ENCODE assay signal across 8 cellular contexts in the genomic region with DNA sequence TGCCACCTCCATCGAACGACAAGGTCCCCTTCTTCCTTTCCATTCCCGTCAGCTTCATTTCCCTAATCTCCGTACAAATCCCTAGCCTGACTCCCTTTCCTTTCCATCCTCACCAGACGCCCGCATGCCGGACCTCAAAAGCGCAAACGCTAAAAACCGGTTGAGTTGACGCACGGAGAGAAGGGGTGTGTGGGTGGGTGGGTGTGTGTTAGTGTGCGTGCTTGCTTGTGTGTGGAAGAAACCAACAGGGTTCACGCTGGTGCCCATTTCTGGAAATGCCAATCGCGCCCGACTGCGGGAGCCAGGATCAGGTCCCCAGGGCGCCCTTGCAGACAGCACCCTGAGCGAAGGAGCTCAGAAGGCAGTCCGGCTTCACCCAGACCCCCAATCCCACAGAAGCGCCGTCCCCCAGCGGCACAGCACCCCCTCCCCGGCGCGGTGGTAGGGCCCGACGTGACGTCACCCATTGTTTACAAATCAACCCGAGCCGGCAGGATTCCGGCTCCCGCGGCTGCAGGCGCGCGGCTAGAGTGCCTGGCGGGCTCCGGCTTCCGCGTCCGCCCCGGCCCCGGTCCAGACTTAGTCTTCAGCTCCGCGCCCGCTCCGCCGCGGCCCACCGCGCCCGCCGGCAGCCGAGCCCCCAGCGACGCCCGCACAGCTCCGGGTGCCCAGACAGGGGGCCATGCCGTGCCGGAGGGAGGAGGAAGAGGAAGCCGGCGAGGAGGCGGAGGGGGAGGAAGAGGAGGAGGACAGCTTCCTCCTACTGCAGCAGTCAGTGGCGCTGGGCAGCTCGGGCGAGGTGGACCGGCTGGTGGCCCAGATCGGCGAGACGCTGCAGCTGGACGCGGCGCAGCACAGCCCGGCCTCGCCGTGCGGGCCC. TPM values are rescaled to one million over a fixed set of nuclear protein-coding genes. Genes with fewer than 3 reads are reported as not detected.
DNase-seq lines count a peak whose midpoint lies in the region; ATAC-seq and TF ChIP-seq lines count a peak whose summit lies in the region.

A gene with protein sequence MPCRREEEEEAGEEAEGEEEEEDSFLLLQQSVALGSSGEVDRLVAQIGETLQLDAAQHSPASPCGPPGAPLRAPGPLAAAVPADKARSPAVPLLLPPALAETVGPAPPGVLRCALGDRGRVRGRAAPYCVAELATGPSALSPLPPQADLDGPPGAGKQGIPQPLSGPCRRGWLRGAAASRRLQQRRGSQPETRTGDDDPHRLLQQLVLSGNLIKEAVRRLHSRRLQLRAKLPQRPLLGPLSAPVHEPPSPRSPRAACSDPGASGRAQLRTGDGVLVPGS (plus strand): TSS at position 500 of the 880 bp plus-strand sequence. CDS start 183 bp downstream, at position 683.

- H3K4me3 ChIP-seq in AG04450 (ENCODE audit: low read depth, low read length), result peak within 1 kb of the TSS; percentile 79

- H3K27ac ChIP-seq in AG04450 (ENCODE audit: low read depth, low read length) (peak within 1 kb of the TSS; percentile 98), layer of hippocampus (ENCODE audit: low read depth, low read length) (peak within 1 kb of the TSS; percentile 100)

- DNase-seq in AG04450 (ENCODE audit: low read depth, low spot score), result peak; percentile 88
- DNase-seq in NCI-H226, result peak; percentile 68
- DNase-seq in activated CD4-positive, alpha-beta T cell treated with anti-CD3 and anti-CD28 coated beads for 1 hour, result peak; percentile 85
- DNase-seq in cerebellum (ENCODE audit: low spot score), result peak; percentile 90
- peak; percentile 69 to 80 for DNase-seq in stimulated activated CD4-positive, alpha-beta T cell treated with anti-CD3 and anti-CD28 coated beads, Interleukin-1b, Interleukin-23, amount 100 ng/mL, for 1 hour (ENCODE audit: low read depth in 2 of 2)

- ATAC-seq in GM18867 (IDR thresholded peaks at IDR 0.05; ENCODE audit: unreplicated experiment) (peak; percentile 76), HG03097 (IDR thresholded peaks at IDR 0.05; ENCODE audit: low FRiP score, unreplicated experiment) (peak; percentile 67)

- H3K27me3 ChIP-seq in AG04450 (ENCODE audit: control insufficient read depth, insufficient read depth, low read length) (peaks cover 6% of the 10 kb centered on the region), layer of hippocampus (ENCODE audit: control insufficient read depth, insufficient read depth, low read length) (no peaks in the 10 kb centered on the region)

- no peak for TF ChIP-seq CTCF in AG04450 (IDR thresholded peaks at IDR 0.05; ENCODE audit: low read depth, low read length)

- POLR2A ChIA-PET in AG04450 (lab: Yijun Ruan, JAX), result interaction anchor here (0.7 to 2.3 kb wide), 4 partner anchors 15 to 99 kb away, joined by 4 to 18 read pairs (median 5); a partner anchor contains a TSS

- H3K9me3 ChIP-seq in AG04450 (ENCODE audit: control insufficient read depth, insufficient read depth, low read length), result no peaks in the 10 kb centered on the region

- CTCF ChIA-PET in AG04450 (lab: Charles Lee), result interaction anchor here (0.6 to 2.0 kb wide), 5 partner anchors 12 to 117 kb away, joined by 3 to 9 read pairs (median 5); no protein-coding TSS in a partner anchor

RNA-seq across cellular contexts. Expression of the gene that starts here (rescaled TPM):
- polyA plus RNA-seq in AG04450 (2011; rRNA removed), result 1.1 and 1.2 TPM in 2 replicates
- polyA minus RNA-seq in AG04450 (2011; rRNA and poly(A)+ RNA removed), result 1.7 and 2.2 TPM in 2 replicates
- 2.6 TPM for total RNA-seq in cerebellum

Comparison
In these comparisons a context has a peak if more than half of its experiments do, and no peak if none do; other contexts are left out.
1. Peak in every context shown above with its lines: DNase-seq, ATAC-seq, H3K4me3 ChIP-seq and H3K27ac ChIP-seq.